19 cellular contexts compared by ENCODE assay signal in the genomic region with DNA sequence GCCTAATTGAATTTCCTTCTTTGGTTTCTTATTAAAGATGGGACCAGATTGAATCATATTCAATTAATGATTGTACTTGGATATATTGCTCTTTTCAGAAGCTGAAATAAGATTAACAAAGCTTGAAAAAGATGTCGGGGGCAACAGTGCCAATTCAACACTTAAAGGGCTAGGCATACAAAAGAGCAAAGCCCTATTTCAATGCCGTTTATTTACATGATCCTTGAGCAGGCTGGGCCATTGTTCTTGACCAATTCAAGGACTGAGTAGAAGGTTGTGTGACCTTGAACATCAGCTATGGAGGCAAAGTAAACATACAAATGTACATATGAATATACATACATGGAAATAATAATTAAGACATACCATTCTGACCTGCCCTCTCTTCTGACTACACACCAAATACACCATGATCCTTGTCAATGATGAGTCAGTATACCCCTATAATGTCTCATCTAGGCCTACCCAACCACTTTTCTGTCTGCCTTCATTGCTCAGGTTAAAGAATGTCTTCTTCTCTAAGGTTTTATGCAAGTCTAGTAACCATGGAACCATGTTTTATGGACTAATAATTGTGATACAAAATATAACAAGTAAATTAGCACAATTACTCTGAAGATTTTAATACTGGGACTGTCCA.
DNase-seq lines count a peak whose midpoint lies in the region; ATAC-seq and TF ChIP-seq lines count a peak whose summit lies in the region.
"Had no signal": no experiment of that assay in that cellular context is flagged by ENCODE, and none has a peak within 500 bp of the region (broad histone marks: within the 10 kb centered on the region; RNA-seq: fewer than 3 reads in every experiment).

No MANE protein-coding gene starts in this region.

- no peak overlapping the region for H3K27ac ChIP-seq in right cardiac atrium (ENCODE audit: low read length)
- H3K27ac ChIP-seq in A673 (ENCODE audit: low read depth, low read length, poor library complexity, severe bottlenecking), result no peak overlapping the region
- H3K27ac ChIP-seq: BLaER1 treated with 17β-estradiol and CSF1 and Interleukin-3, amounts not matched to agents 10 nM and 100 nM; HL-60 had no signal

- POLR2A ChIA-PET in A673 (lab: Charles Lee; ENCODE audit: low non-redundant PET), result no interaction called here

- CTCF ChIA-PET in A673 (lab: Charles Lee), result no interaction called here

- 76% methylated on average over 2 of the region's 2 CpGs for WGBS in right cardiac atrium

- no peaks in the 10 kb centered on the region for H3K36me3 ChIP-seq in A673 (ENCODE audit: insufficient read depth, low read length, poor library complexity, severe bottlenecking)
- H3K36me3 ChIP-seq: BLaER1 treated with 17β-estradiol and CSF1 and Interleukin-3, amounts not matched to agents 10 nM and 100 nM had no signal

- no peak for ATAC-seq in right cardiac atrium
- ATAC-seq: T-helper 17 cell had no signal

- no peaks in the 10 kb centered on the region for H3K4me1 ChIP-seq in right cardiac atrium (ENCODE audit: control insufficient read depth, insufficient read depth, low read length)
- peaks cover 48% of the 10 kb centered on the region for H3K4me1 ChIP-seq in A673 (ENCODE audit: insufficient read depth, low read length, poor library complexity, severe bottlenecking)
- H3K4me1 ChIP-seq: BLaER1 treated with 17β-estradiol and CSF1 and Interleukin-3, amounts not matched to agents 10 nM and 100 nM had no signal

- no peaks in the 10 kb centered on the region for H3K9me3 ChIP-seq in right cardiac atrium (ENCODE audit: control insufficient read depth, low read length)
- no peaks in the 10 kb centered on the region for H3K9me3 ChIP-seq in A673 (ENCODE audit: low read depth, low read length, poor library complexity, severe bottlenecking)
- H3K9me3 ChIP-seq: BLaER1 treated with 17β-estradiol and CSF1 and Interleukin-3, amounts not matched to agents 10 nM and 100 nM had no signal

- intact Hi-C loops in right cardiac atrium (cut with DNase I) (no loop called here), A673 (cut with micrococcal nuclease; ENCODE audit: unreplicated experiment) (no loop called here)

- no TSS peak for BruUV-seq in A673 (replicated peaks; lab: Mats Ljungman, UMichigan)

- H3K27me3 ChIP-seq in right cardiac atrium (ENCODE audit: control insufficient read depth, insufficient read depth) (no peaks in the 10 kb centered on the region), A673 (replicated peaks; ENCODE audit: insufficient read depth, low read depth, low read length, poor library complexity) (no peaks in the 10 kb centered on the region)
- H3K27me3 ChIP-seq: BLaER1 treated with 17β-estradiol and CSF1 and Interleukin-3, amounts not matched to agents 10 nM and 100 nM had no signal

- H3K4me3 ChIP-seq in epithelial cell of esophagus (ENCODE audit: low read length), result no peak overlapping the region
- H3K4me3 ChIP-seq in right cardiac atrium (ENCODE audit: low read length), result no peak overlapping the region
- H3K4me3 ChIP-seq in A673 (ENCODE audit: low read depth, low read length, poor library complexity, severe bottlenecking), result no peak overlapping the region
- H3K4me3 ChIP-seq: BLaER1 treated with 17β-estradiol and CSF1 and Interleukin-3, amounts not matched to agents 10 nM and 100 nM had no signal

- TF ChIP-seq CTCF in epithelial cell of esophagus (IDR thresholded peaks at IDR 0.05; ENCODE audit: insufficient read depth, low read depth, low read length, missing control alignments) (no peak), A673 (conservative IDR thresholded peaks at IDR 0.05; ENCODE audit: low read depth, low read length) (no peak)

- DNase-seq in DMS153 treated with DMSO at 0.1 percent for 48 hours (lab: John Stamatoyannopoulos, UW; ENCODE audit: unreplicated experiment), result peak; percentile 65
- DNase-seq in NCI-H1092 treated with DMSO at 0.1 percent for 48 hours (lab: John Stamatoyannopoulos, UW), result peak; percentile 61
- DNase-seq in NCI-H748 treated with DMSO at 0.1 percent for 48 hours (lab: John Stamatoyannopoulos, UW), result peak; percentile 68
- DNase-seq in epithelial cell of esophagus (ENCODE audit: low read depth), result peak; percentile 54
- no peak for DNase-seq in RKO (ENCODE audit: low spot score)
- no peak for DNase-seq in right cardiac atrium
- no peak for DNase-seq in A673 (ENCODE audit: low spot score)
- DNase-seq: CD8-positive, alpha-beta memory T cell; GDM1; H7; IMR-90; NCI-H1436 treated with DMSO at 0.1 percent for 48 hours; NCI-H2081; NCI-H526; OCI-M1; RPMI8226; T-helper 17 cell had no signal

Comparison
In these comparisons a context has a peak if more than half of its experiments do, and no peak if none do; other contexts are left out.
1. DNase-seq: peak in DMS153 treated with DMSO at 0.1 percent for 48 hours (single experiment), NCI-H1092 treated with DMSO at 0.1 percent for 48 hours (single experiment), NCI-H748 treated with DMSO at 0.1 percent for 48 hours (single experiment) and epithelial cell of esophagus (single experiment); none in RKO (single experiment), right cardiac atrium (0 of 3) and A673 (single experiment).